In genomic region chr17:66451188-66452149, GRCh38 we compare ENCODE assay signal across 10 cellular contexts.
DNase-seq lines count a peak whose midpoint lies in the region; ATAC-seq and TF ChIP-seq lines count a peak whose summit lies in the region.
"Had no signal": no experiment of that assay in that cellular context is flagged by ENCODE, and none has a peak within 500 bp of the region (broad histone marks: within the 10 kb centered on the region; RNA-seq: fewer than 3 reads in every experiment).

No MANE protein-coding gene starts in this region.

- H3K9me3 ChIP-seq in upper lobe of right lung (no peaks in the 10 kb centered on the region), tibial nerve (no peaks in the 10 kb centered on the region)

- DNase-seq in activated naive CD4-positive, alpha-beta T cell treated with anti-CD3 and anti-CD28 coated beads for 36 hours, result no peak
- peak; percentile 51 for DNase-seq in SK-MEL-5 (ENCODE audit: low read depth, low spot score)
- no peak for DNase-seq in foreskin keratinocyte
- no peak for DNase-seq in upper lobe of right lung
- no peak for DNase-seq in tibial nerve (ENCODE audit: low spot score in 2 of 2)
- DNase-seq in superior temporal gyrus (ENCODE audit: extremely low spot score), result no peak
- DNase-seq: activated naive CD4-positive, alpha-beta T cell treated with anti-CD3 and anti-CD28 coated beads, Interleukin-2, amount 50 U/mL, for 16 hours; stimulated activated CD4-positive, alpha-beta T cell treated with anti-CD3 and anti-CD28 coated beads, Interleukin-4, amount 100 ng/mL, for 1 hour had no signal

- no peaks in the 10 kb centered on the region for H3K27me3 Mint-ChIP-seq in activated naive CD4-positive, alpha-beta T cell treated with anti-CD3 and anti-CD28 coated beads, Interleukin-2, amount 50 U/mL, for 24 hours
- no peaks in the 10 kb centered on the region for H3K27me3 Mint-ChIP-seq in activated naive CD4-positive, alpha-beta T cell treated with anti-CD3 and anti-CD28 coated beads for 36 hours (ENCODE audit: low read depth)

- CTCF ChIA-PET in activated naive CD4-positive, alpha-beta T cell treated with anti-CD3 and anti-CD28 coated beads for 36 hours (lab: Charles Lee), result no interaction called here

- peaks cover 77% of the 10 kb centered on the region for H3K4me1 Mint-ChIP-seq in activated naive CD4-positive, alpha-beta T cell treated with anti-CD3 and anti-CD28 coated beads, Interleukin-2, amount 50 U/mL, for 24 hours
- peaks cover 66% of the 10 kb centered on the region for H3K4me1 Mint-ChIP-seq in activated naive CD4-positive, alpha-beta T cell treated with anti-CD3 and anti-CD28 coated beads for 36 hours (ENCODE audit: low read depth)

- TF ChIP-seq EP300 in tibial nerve (IDR thresholded peaks at IDR 0.05), result no peak

- H3K36me3 Mint-ChIP-seq in activated naive CD4-positive, alpha-beta T cell treated with anti-CD3 and anti-CD28 coated beads, Interleukin-2, amount 50 U/mL, for 24 hours, result peaks cover 15% of the 10 kb centered on the region
- H3K36me3 Mint-ChIP-seq in activated naive CD4-positive, alpha-beta T cell treated with anti-CD3 and anti-CD28 coated beads for 36 hours (ENCODE audit: low read depth), result peaks cover 20% of the 10 kb centered on the region

- WGBS in tibial nerve, 2 donors, result 78 to 80% methylated on average over 15 of the region's 15 CpGs

- TF ChIP-seq POLR2A in tibial nerve (IDR thresholded peaks at IDR 0.05), result no peak

- no peak overlapping the region for H3K27ac ChIP-seq in foreskin keratinocyte
- H3K27ac ChIP-seq in upper lobe of right lung, result no peak overlapping the region
- H3K27ac ChIP-seq in tibial nerve, result peak overlapping the region in 1 of 4 donors; percentile 48

- H3K36me3 ChIP-seq in upper lobe of right lung, result no peaks in the 10 kb centered on the region
- no peaks in the 10 kb centered on the region for H3K36me3 ChIP-seq in tibial nerve

- intact Hi-C loops in activated naive CD4-positive, alpha-beta T cell treated with anti-CD3 and anti-CD28 coated beads for 36 hours (cut with micrococcal nuclease), result no loop called here
- intact Hi-C loops in upper lobe of right lung (cut with DNase I), result no loop called here

- peak; percentile 16 for TF ChIP-seq CTCF in foreskin keratinocyte (conservative IDR thresholded peaks at IDR 0.05)
- TF ChIP-seq CTCF in upper lobe of right lung (IDR thresholded peaks at IDR 0.05), result peak; percentile 7
- no peak for TF ChIP-seq CTCF in tibial nerve (IDR thresholded peaks at IDR 0.05)

- peak overlapping the region; percentile 51 for H3K27ac Mint-ChIP-seq in activated naive CD4-positive, alpha-beta T cell treated with anti-CD3 and anti-CD28 coated beads, Interleukin-2, amount 50 U/mL, for 24 hours
- no peak overlapping the region for H3K27ac Mint-ChIP-seq in activated naive CD4-positive, alpha-beta T cell treated with anti-CD3 and anti-CD28 coated beads for 36 hours

- H3K27me3 ChIP-seq in foreskin keratinocyte (no peaks in the 10 kb centered on the region), upper lobe of right lung (no peaks in the 10 kb centered on the region), tibial nerve (no peaks in the 10 kb centered on the region)

- peaks cover 6% of the 10 kb centered on the region for H3K9me3 Mint-ChIP-seq in activated naive CD4-positive, alpha-beta T cell treated with anti-CD3 and anti-CD28 coated beads, Interleukin-2, amount 50 U/mL, for 24 hours
- no peaks in the 10 kb centered on the region for H3K9me3 Mint-ChIP-seq in activated naive CD4-positive, alpha-beta T cell treated with anti-CD3 and anti-CD28 coated beads for 36 hours

- in situ Hi-C loops in SK-MEL-5 (cut with HindIII; ENCODE audit: low pct_unique_long_range_greater_than_20kb, low sequenced_read_pairs), result no loop called here

- H3K4me1 ChIP-seq in foreskin keratinocyte (no peaks in the 10 kb centered on the region), upper lobe of right lung (no peaks in the 10 kb centered on the region), tibial nerve (peaks cover 0 to 9% (median 3%) of the 10 kb centered on the region in 4 donors)

- no peak overlapping the region for H3K4me3 ChIP-seq in upper lobe of right lung
- H3K4me3 ChIP-seq in tibial nerve, result no peak overlapping the region

- ATAC-seq in foreskin keratinocyte, result no peak
- ATAC-seq in upper lobe of right lung, result peak; percentile 40
- no peak for ATAC-seq in GM21619 (IDR thresholded peaks at IDR 0.05; ENCODE audit: unreplicated experiment)

- no peak overlapping the region for H3K4me3 Mint-ChIP-seq in activated naive CD4-positive, alpha-beta T cell treated with anti-CD3 and anti-CD28 coated beads, Interleukin-2, amount 50 U/mL, for 24 hours
- H3K4me3 Mint-ChIP-seq in activated naive CD4-positive, alpha-beta T cell treated with anti-CD3 and anti-CD28 coated beads for 36 hours, result no peak overlapping the region

Comparison
In these comparisons a context has a peak if more than half of its experiments do, and no peak if none do; other contexts are left out.
1. CTCF ChIP-seq: peak in foreskin keratinocyte (single experiment) and upper lobe of right lung (single experiment); none in tibial nerve (0 of 5).